Comparison of ENCODE assay signal across 12 cellular contexts in the genomic region with DNA sequence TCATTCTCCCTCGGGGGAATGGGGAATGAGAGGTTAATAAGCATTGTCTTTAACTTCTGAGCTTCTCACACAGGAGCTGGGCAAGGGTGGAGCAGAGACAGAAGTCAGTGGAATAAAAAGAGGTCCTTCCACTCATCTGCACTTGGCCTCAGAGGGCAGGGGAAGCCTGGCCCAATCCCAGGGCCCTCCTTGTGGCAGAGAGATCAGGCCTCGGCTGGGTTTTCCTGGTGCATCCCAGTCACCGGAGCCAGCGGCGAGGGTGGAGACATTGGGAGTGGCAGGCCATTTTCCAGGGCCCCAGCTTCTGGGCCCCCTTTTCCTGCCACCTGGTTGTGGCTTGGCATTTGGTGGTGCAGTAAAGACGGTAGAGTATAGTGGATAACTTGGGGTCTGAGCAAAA. TPM values are rescaled to one million over a fixed set of nuclear protein-coding genes. Genes with fewer than 3 reads are reported as not detected.
A peak's percentile ranks its signal among the peaks of the same experiment; 100 is the strongest.
DNase-seq lines count a peak whose midpoint lies in the region; ATAC-seq and TF ChIP-seq lines count a peak whose summit lies in the region.
"Had no signal": no experiment of that assay in that cellular context is flagged by ENCODE, and none has a peak within 500 bp of the region (broad histone marks: within the 10 kb centered on the region; RNA-seq: fewer than 3 reads in every experiment).

No MANE protein-coding gene starts in this region.

- H3K36me3 Mint-ChIP-seq in activated B cell treated with CpG ODN at 0.5 μM for 24 hours (ENCODE audit: low read depth) (peaks cover 39% of the 10 kb centered on the region), immature natural killer cell (peaks cover 12 to 25% (median 15%) of the 10 kb centered on the region in 3 donors)

- H3K36me3 ChIP-seq in right atrium auricular region (peaks cover 34% of the 10 kb centered on the region), upper lobe of right lung (peaks cover 34% of the 10 kb centered on the region)

- H3K27me3 ChIP-seq in right atrium auricular region (no peaks in the 10 kb centered on the region), upper lobe of right lung (no peaks in the 10 kb centered on the region)

- DNase-seq in Right ventricle myocardium superior (peak; percentile 33), right atrium auricular region (ENCODE audit: low spot score) (no peak), activated B cell treated with CpG ODN at 0.5 μM for 24 hours (no peak), immature natural killer cell (no peak), upper lobe of right lung (peak; percentile 54), NCI-H82 treated with DMSO at 0.1 percent for 48 hours (lab: John Stamatoyannopoulos, UW; ENCODE audit: unreplicated experiment) (no peak), glomerular visceral epithelial cell (ENCODE audit: extremely low spot score) (no peak)
- DNase-seq: C1 segment of cervical spinal cord, glutamatergic neuron, NCI-H2171 treated with DMSO at 0.1 percent for 48 hours had no signal

- intact Hi-C loops in Right ventricle myocardium superior (cut with DNase I) (no loop called here), activated B cell treated with CpG ODN at 0.5 μM for 24 hours (cut with micrococcal nuclease) (loop anchor here (5.0 kb wide), 1 partner anchor 74 kb away; no protein-coding TSS in a partner anchor), upper lobe of right lung (cut with DNase I) (loop anchor here (5.0 kb wide), 1 partner anchor 51 kb away; a partner anchor contains a TSS)

- H3K4me3 Mint-ChIP-seq in activated B cell treated with CpG ODN at 0.5 μM for 24 hours (no peak overlapping the region), immature natural killer cell (peak overlapping the region in 3 of 5 donors; percentile 30 to 53 (median 52))

- H3K9me3 Mint-ChIP-seq in activated B cell treated with CpG ODN at 0.5 μM for 24 hours, result no peaks in the 10 kb centered on the region
- H3K9me3 Mint-ChIP-seq in immature natural killer cell, result no peaks in the 10 kb centered on the region

- H3K4me3 ChIP-seq in right atrium auricular region (no peak overlapping the region), upper lobe of right lung (no peak overlapping the region)

- H3K27ac ChIP-seq in right atrium auricular region (no peak overlapping the region), upper lobe of right lung (no peak overlapping the region)

- H3K27me3 Mint-ChIP-seq in activated B cell treated with CpG ODN at 0.5 μM for 24 hours (no peaks in the 10 kb centered on the region), immature natural killer cell (ENCODE audit: low read depth in 3 of 3) (peaks cover 2 to 8% (median 3%) of the 10 kb centered on the region in 3 donors)

- H3K4me1 ChIP-seq in right atrium auricular region, result peaks cover 0 to 9% of the 10 kb centered on the region in 2 donors
- peaks cover 5% of the 10 kb centered on the region for H3K4me1 ChIP-seq in upper lobe of right lung

- no peak for TF ChIP-seq CTCF in right atrium auricular region (IDR thresholded peaks at IDR 0.05)
- no peak for TF ChIP-seq CTCF in activated B cell treated with CpG ODN at 0.5 μM for 24 hours (IDR thresholded peaks at IDR 0.05)
- no peak for TF ChIP-seq CTCF in upper lobe of right lung (IDR thresholded peaks at IDR 0.05)

- no peaks in the 10 kb centered on the region for H3K9me3 ChIP-seq in right atrium auricular region
- H3K9me3 ChIP-seq in upper lobe of right lung, result no peaks in the 10 kb centered on the region

- POLR2A ChIA-PET in activated B cell treated with CpG ODN at 0.5 μM for 24 hours (lab: Charles Lee), result interaction anchor here (0.6 to 6.4 kb wide), 10 partner anchors 8 to 1612 kb away, joined by 3 to 69 read pairs (median 6); a partner anchor contains a TSS

- CTCF ChIA-PET in activated B cell treated with CpG ODN at 0.5 μM for 24 hours (lab: Charles Lee), result interaction anchor here (0.8 to 9.4 kb wide), 9 partner anchors 9 to 142 kb away, joined by 3 to 234 read pairs (median 3); a partner anchor contains a TSS

- no peak for ATAC-seq in Right ventricle myocardium superior (ENCODE audit: poor library complexity)
- no peak for ATAC-seq in activated B cell treated with CpG ODN at 0.5 μM for 24 hours (ENCODE audit: low read depth)
- ATAC-seq in upper lobe of right lung, result no peak
- ATAC-seq in HG02970 (IDR thresholded peaks at IDR 0.05; ENCODE audit: low FRiP score, unreplicated experiment), result no peak

- H3K4me1 Mint-ChIP-seq in activated B cell treated with CpG ODN at 0.5 μM for 24 hours (peaks cover 46% of the 10 kb centered on the region), immature natural killer cell (peaks cover 35 to 37% of the 10 kb centered on the region in 2 donors)

- H3K27ac Mint-ChIP-seq in activated B cell treated with CpG ODN at 0.5 μM for 24 hours, result peak overlapping the region; percentile 35
- peak overlapping the region; percentile 36 to 82 (median 70) for H3K27ac Mint-ChIP-seq in immature natural killer cell

RNA-seq across cellular contexts. Expression of a gene that starts 10.7 kb away (rescaled TPM):
- 326 TPM for total RNA-seq in Right ventricle myocardium superior
- total RNA-seq in right atrium auricular region, result 100 to 1,000 TPM; 210 to 296 TPM
- total RNA-seq in activated B cell treated with CpG ODN at 0.5 μM for 24 hours, result 174 and 200 TPM in 2 replicates
- polyA plus RNA-seq in immature natural killer cell, result 100 to 1,000 TPM; 151 to 185 (median 178) TPM
- total RNA-seq in upper lobe of right lung, result 142 TPM

RNA-seq across cellular contexts. Expression of a gene that starts 13.1 kb away (rescaled TPM):
- 2.6 TPM for total RNA-seq in Right ventricle myocardium superior
- 10 to 100 TPM in 1 of 2 donors, 1 to 10 TPM in 1; 7.0 to 20.6 TPM for total RNA-seq in right atrium auricular region
- total RNA-seq in activated B cell treated with CpG ODN at 0.5 μM for 24 hours, result 13.4 and 17.8 TPM in 2 replicates
- under 1 TPM in 2 of 3 donors, not detected in 1; 0.14 to 0.52 TPM for polyA plus RNA-seq in immature natural killer cell
- 12.6 TPM for total RNA-seq in upper lobe of right lung

RNA-seq across cellular contexts. Expression of a gene that starts 24.2 kb away (rescaled TPM):
- total RNA-seq in Right ventricle myocardium superior (not detected), right atrium auricular region (not detected), activated B cell treated with CpG ODN at 0.5 μM for 24 hours (33.1 and 38.2 TPM in 2 replicates), upper lobe of right lung (not detected)
- polyA plus RNA-seq in immature natural killer cell, result not detected
- total RNA-seq: osteocyte had no signal

RNA-seq across cellular contexts. Expression of a gene that starts 49.2 kb away (rescaled TPM):
- total RNA-seq in Right ventricle myocardium superior, result 15.2 TPM
- total RNA-seq in right atrium auricular region, result 10 to 100 TPM; 23.5 to 25.9 TPM
- total RNA-seq in activated B cell treated with CpG ODN at 0.5 μM for 24 hours, result 0.49 and 0.75 TPM in 2 replicates
- polyA plus RNA-seq in immature natural killer cell, result not detected
- total RNA-seq in upper lobe of right lung, result 10.0 TPM

Comparison
In these comparisons a context has a peak if more than half of its experiments do, and no peak if none do; other contexts are left out.
1. DNase-seq: peak in Right ventricle myocardium superior (single experiment) and upper lobe of right lung (single experiment); none in right atrium auricular region (single experiment), activated B cell treated with CpG ODN at 0.5 μM for 24 hours (single experiment), immature natural killer cell (0 of 3), NCI-H82 treated with DMSO at 0.1 percent for 48 hours (single experiment) and glomerular visceral epithelial cell (single experiment).
2. RNA of a gene that starts 24.2 kb away (total RNA-seq): 33.1 to 38.2 TPM in activated B cell treated with CpG ODN at 0.5 μM for 24 hours; not detected in Right ventricle myocardium superior (single experiment), not detected in right atrium auricular region and not detected in upper lobe of right lung (single experiment); every median in the first group is over 10 times any median in the second.